12 cellular contexts compared by ENCODE assay signal in genomic region chr3:129890891-129891290, GRCh38. TPM values are rescaled to one million over a fixed set of nuclear protein-coding genes. Genes with fewer than 3 reads are reported as not detected.
DNase-seq lines count a peak whose midpoint lies in the region; ATAC-seq, FAIRE-seq and TF ChIP-seq lines count a peak whose summit lies in the region.
"Had no signal": no experiment of that assay in that cellular context is flagged by ENCODE, and none has a peak within 500 bp of the region (broad histone marks: within the 10 kb centered on the region; RNA-seq: fewer than 3 reads in every experiment).

No MANE protein-coding gene starts in this region.

- intact Hi-C loops in OCI-LY7 (cut with micrococcal nuclease; ENCODE audit: unreplicated experiment): loop anchor here (2.0 to 10.0 kb wide), 3 partner anchors 64 to 446 kb away; partner anchors contain the start of gene IFT122

- H4K20me1 ChIP-seq in OCI-LY7 (ENCODE audit: insufficient read depth, low read length): no peaks in the 10 kb centered on the region
- peaks cover 10% of the 10 kb centered on the region for H4K20me1 ChIP-seq in hepatocyte (ENCODE audit: insufficient read depth, poor library complexity, severe bottlenecking)

- no peaks in the 10 kb centered on the region for H3K9me2 ChIP-seq in OCI-LY7 (ENCODE audit: insufficient read depth, low read length)
- H3K9me2 ChIP-seq in hepatocyte (replicated peaks; ENCODE audit: insufficient read depth): no peaks in the 10 kb centered on the region

- DNase-seq in T-helper 2 cell treated with Interferon-gamma antibody and Interleukin-4, amounts not matched to agents 5 μg/mL and 100 μg/mL, for 36 hours (ENCODE audit: low spot score): no peak
- DNase-seq in T-helper 2 cell (no peak), OCI-LY7 (ENCODE audit: low spot score) (peak; percentile 60), hepatocyte (ENCODE audit: low spot score) (no peak), frontal cortex (ENCODE audit: low spot score in 2 of 2) (no peak), NCI-H2196 treated with DMSO at 0.1 percent for 48 hours (lab: John Stamatoyannopoulos, UW; ENCODE audit: unreplicated experiment) (no peak)
- DNase-seq: activated CD4-positive, alpha-beta memory T cell treated with anti-CD3 and anti-CD28 coated beads, Interleukin-2, amount 10 ng/mL, durations not matched to agents 7 days and 5 days; activated naive CD4-positive, alpha-beta T cell treated with anti-CD3 and anti-CD28 coated beads, Interleukin-2, amount 50 U/mL, for 16 hours; HCEC 1CT; NCI-H1694 had no signal

- H3K4me3 ChIP-seq in OCI-LY7 (ENCODE audit: low read depth, low read length, poor library complexity, severe bottlenecking): peak overlapping the region; percentile 81
- H3K4me3 ChIP-seq in hepatocyte: no peak overlapping the region
- H3K4me3 ChIP-seq in skeletal muscle satellite cell (ENCODE audit: low read length): no peak overlapping the region

- H3K9ac ChIP-seq in skeletal muscle satellite cell (ENCODE audit: low read depth, low read length): no peak overlapping the region

- FAIRE-seq in frontal cortex (lab: Jason Lieb, UNC): no peak

- H3K36me3 ChIP-seq in OCI-LY7 (ENCODE audit: insufficient read depth, low read length) (peaks cover 24% of the 10 kb centered on the region), hepatocyte (replicated peaks; ENCODE audit: insufficient read depth, low read depth) (no peaks in the 10 kb centered on the region), skeletal muscle satellite cell (ENCODE audit: insufficient read depth, low read length) (no peaks in the 10 kb centered on the region)

- 92% methylated on average over 2 of the region's 2 CpGs for WGBS in hepatocyte (ENCODE audit: low lambda C conversion rate, missing lambda C conversion rate)

- CTCF ChIA-PET in OCI-LY7 (lab: Charles Lee; ENCODE audit: unreplicated experiment): no interaction called here

- peaks cover 3% of the 10 kb centered on the region for H3K36me3 Mint-ChIP-seq in T-helper 2 cell treated with Interferon-gamma antibody and Interleukin-4, amounts not matched to agents 5 μg/mL and 100 μg/mL, for 36 hours (ENCODE audit: low read depth)

- H3K4me1 ChIP-seq in OCI-LY7 (ENCODE audit: insufficient read depth, low read length, poor library complexity, severe bottlenecking) (peaks cover 52% of the 10 kb centered on the region), hepatocyte (ENCODE audit: insufficient read depth) (peaks cover 25% of the 10 kb centered on the region), skeletal muscle satellite cell (ENCODE audit: control insufficient read depth, insufficient read depth, low read length) (peaks cover 47% of the 10 kb centered on the region)

- no peaks in the 10 kb centered on the region for H3K9me3 Mint-ChIP-seq in T-helper 2 cell treated with Interferon-gamma antibody and Interleukin-4, amounts not matched to agents 5 μg/mL and 100 μg/mL, for 36 hours
- H3K9me3 Mint-ChIP-seq: activated CD4-positive, alpha-beta memory T cell treated with anti-CD3 and anti-CD28 coated beads, Interleukin-2, amount 10 ng/mL, durations not matched to agents 7 days and 5 days had no signal

- BruUV-seq in OCI-LY7 (replicated peaks; lab: Mats Ljungman, UMichigan): no TSS peak

- H3K27ac ChIP-seq in OCI-LY7 (ENCODE audit: low read depth, low read length, poor library complexity, severe bottlenecking) (peak overlapping the region; percentile 86), hepatocyte (peak overlapping the region; percentile 100)

- H3K27me3 ChIP-seq in hepatocyte (no peaks in the 10 kb centered on the region), skeletal muscle satellite cell (ENCODE audit: control insufficient read depth, insufficient read depth, low read length) (no peaks in the 10 kb centered on the region)

- no peak for TF ChIP-seq CTCF in OCI-LY7 (conservative IDR thresholded peaks at IDR 0.05; ENCODE audit: low read length)
- no peak for TF ChIP-seq CTCF in hepatocyte (IDR thresholded peaks at IDR 0.05; ENCODE audit: poor library complexity)

- H3K4me1 Mint-ChIP-seq in T-helper 2 cell treated with Interferon-gamma antibody and Interleukin-4, amounts not matched to agents 5 μg/mL and 100 μg/mL, for 36 hours (ENCODE audit: low read depth): peaks cover 36% of the 10 kb centered on the region

- H3K27me3 Mint-ChIP-seq in T-helper 2 cell treated with Interferon-gamma antibody and Interleukin-4, amounts not matched to agents 5 μg/mL and 100 μg/mL, for 36 hours (ENCODE audit: low read depth): no peaks in the 10 kb centered on the region
- H3K27me3 Mint-ChIP-seq: activated CD4-positive, alpha-beta memory T cell treated with anti-CD3 and anti-CD28 coated beads, Interleukin-2, amount 10 ng/mL, durations not matched to agents 7 days and 5 days had no signal

- H3K79me2 ChIP-seq in OCI-LY7 (ENCODE audit: insufficient read depth, low read depth, low read length) (peaks cover 76% of the 10 kb centered on the region), hepatocyte (peaks cover 78% of the 10 kb centered on the region)

- POLR2A ChIA-PET in OCI-LY7 (lab: Charles Lee): interaction anchor here (0.9 to 1.5 kb wide), 6 partner anchors 16 to 449 kb away, joined by 3 to 5 read pairs (median 3); no protein-coding TSS in a partner anchor

- H3K4me2 ChIP-seq in OCI-LY7 (ENCODE audit: low read length) (peak overlapping the region; percentile 89), hepatocyte (peak overlapping the region; percentile 91), skeletal muscle satellite cell (ENCODE audit: low read length) (peak overlapping the region; percentile 97)

- H2AFZ ChIP-seq in OCI-LY7 (ENCODE audit: low read length): no peak overlapping the region
- H2AFZ ChIP-seq in hepatocyte: no peak overlapping the region

- H3K9me3 ChIP-seq in OCI-LY7 (ENCODE audit: low read length) (no peaks in the 10 kb centered on the region), hepatocyte (ENCODE audit: low read depth) (no peaks in the 10 kb centered on the region), skeletal muscle satellite cell (replicated peaks; ENCODE audit: low read length) (no peaks in the 10 kb centered on the region)

- no peak for ATAC-seq in HG03565 (IDR thresholded peaks at IDR 0.05; ENCODE audit: unreplicated experiment)

- no peak overlapping the region for H3K27ac Mint-ChIP-seq in T-helper 2 cell treated with Interferon-gamma antibody and Interleukin-4, amounts not matched to agents 5 μg/mL and 100 μg/mL, for 36 hours
- H3K27ac Mint-ChIP-seq: activated CD4-positive, alpha-beta memory T cell treated with anti-CD3 and anti-CD28 coated beads, Interleukin-2, amount 10 ng/mL, durations not matched to agents 7 days and 5 days had no signal

- peak overlapping the region; percentile 54 for H3K4me3 Mint-ChIP-seq in T-helper 2 cell treated with Interferon-gamma antibody and Interleukin-4, amounts not matched to agents 5 μg/mL and 100 μg/mL, for 36 hours
- H3K4me3 Mint-ChIP-seq: activated CD4-positive, alpha-beta memory T cell treated with anti-CD3 and anti-CD28 coated beads, Interleukin-2, amount 10 ng/mL, durations not matched to agents 7 days and 5 days had no signal

RNA-seq across cellular contexts. Expression of gene TMCC1, which starts 2.6 kb away (rescaled TPM):
- total RNA-seq in OCI-LY7 (2014; rRNA removed; shearing (Covaris generic)): 24.0 and 31.7 TPM in 2 replicates
- total RNA-seq in OCI-LY7 (2022): 35.6 and 38.8 TPM in 2 replicates
- total RNA-seq in hepatocyte: 17.3 and 25.7 TPM in 2 replicates
- 7.0 and 8.5 TPM in 2 replicates for polyA plus RNA-seq in hepatocyte
- 7.1 and 13.3 TPM in 2 replicates for total RNA-seq in skeletal muscle satellite cell (2012; rRNA removed)
- 68.5 TPM for total RNA-seq in frontal cortex
